17 cellular contexts compared by ENCODE assay signal in the genomic region with DNA sequence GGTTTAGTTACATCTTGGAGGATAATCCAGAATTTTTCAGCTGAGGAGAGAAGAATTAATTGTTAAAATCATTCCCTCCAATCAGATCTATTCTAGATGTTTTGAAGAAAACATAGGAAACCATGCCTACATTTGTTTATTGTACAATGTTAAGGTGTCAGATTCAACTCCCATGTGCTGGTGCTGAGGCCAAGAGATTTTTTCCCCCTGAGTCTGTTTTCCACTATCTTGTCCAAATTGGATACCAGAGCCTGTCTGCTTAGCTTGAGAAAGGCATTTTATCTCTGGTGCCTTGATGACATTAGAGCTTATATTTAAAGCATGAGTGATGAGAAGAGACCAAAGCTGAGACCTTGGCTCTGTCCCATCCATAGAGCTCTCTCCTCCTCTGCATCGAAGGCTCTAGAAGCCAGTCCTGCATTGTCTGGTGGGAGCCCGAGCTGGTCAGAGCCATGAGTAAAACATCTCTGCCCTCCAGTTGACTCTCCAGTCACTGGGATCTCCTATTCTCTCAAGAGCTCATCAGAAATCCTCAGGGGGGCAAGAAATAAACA.
"Had no signal": no experiment of that assay in that cellular context is flagged by ENCODE, and none has a peak within 500 bp of the region (broad histone marks: within the 10 kb centered on the region; RNA-seq: fewer than 3 reads in every experiment).

No MANE protein-coding gene starts in this region.

- H3K27ac ChIP-seq: body of pancreas, dorsolateral prefrontal cortex, lower lobe of right lung, tibial artery had no signal

- H3K9me3 Mint-ChIP-seq: activated naive CD8-positive, alpha-beta T cell treated with anti-CD3 and anti-CD28 coated beads, Interleukin-2, amount 10 ng/mL, durations not matched to agents 7 days and 5 days; activated T-helper 1 cell treated with anti-CD3 and anti-CD28 coated beads, Interleukin-12 subunit alpha, Interleukin-12 subunit beta, Interleukin-2, Interleukin-4 antibody, amounts not matched to agents 30 ng/mL and 10 ng/mL and 1 ng/mL, durations not matched to agents 14 hours and 24 hours and 36 hours; immature natural killer cell; naive thymus-derived CD8-positive, alpha-beta T cell; T-cell; WTC11 had no signal

- H3K9me3 ChIP-seq: body of pancreas, lower lobe of right lung, tibial artery had no signal

- H3K36me3 Mint-ChIP-seq: activated naive CD8-positive, alpha-beta T cell treated with anti-CD3 and anti-CD28 coated beads, Interleukin-2, amount 10 ng/mL, durations not matched to agents 7 days and 5 days; naive thymus-derived CD8-positive, alpha-beta T cell; T-cell; WTC11 had no signal

- H3K27ac Mint-ChIP-seq: activated CD4-positive, alpha-beta T cell treated with anti-CD3 and anti-CD28 coated beads for 36 hours; activated naive CD8-positive, alpha-beta T cell treated with anti-CD3 and anti-CD28 coated beads, Interleukin-2, amount 10 ng/mL, durations not matched to agents 7 days and 5 days; activated T-helper 1 cell treated with anti-CD3 and anti-CD28 coated beads, Interleukin-12 subunit alpha, Interleukin-12 subunit beta, Interleukin-2, Interleukin-4 antibody, amounts not matched to agents 30 ng/mL and 10 ng/mL and 1 ng/mL, durations not matched to agents 14 hours and 24 hours and 36 hours; immature natural killer cell; T-cell; WTC11 had no signal

- H3K36me3 ChIP-seq: lower lobe of right lung, tibial artery had no signal

- DNase-seq: activated CD4-positive, alpha-beta T cell treated with anti-CD3 and anti-CD28 coated beads for 36 hours; activated CD4-positive, alpha-beta T cell treated with anti-CD3 and anti-CD28 coated beads, Interleukin-2, amount 50 U/mL, for 48 hours; activated naive CD8-positive, alpha-beta T cell treated with anti-CD3 and anti-CD28 coated beads, Interleukin-2, amount 10 ng/mL, durations not matched to agents 7 days and 5 days; body of pancreas; caudate nucleus; dorsolateral prefrontal cortex; head of caudate nucleus; immature natural killer cell; lower lobe of right lung; naive thymus-derived CD8-positive, alpha-beta T cell; stimulated activated CD4-positive, alpha-beta T cell treated with anti-CD3 and anti-CD28 coated beads, Interleukin-12 subunit alpha, Interleukin-12 subunit beta, amount 100 ng/mL, for 4 hours; stimulated activated CD4-positive, alpha-beta T cell treated with anti-CD3 and anti-CD28 coated beads, Interleukin-1b, Interleukin-23, amount 100 ng/mL, for 48 hours; stimulated activated naive CD4-positive, alpha-beta T cell treated with Interleukin-2 at 50 U/mL for 16 hours; T-cell; tibial artery had no signal

- ATAC-seq: activated CD4-positive, alpha-beta T cell treated with anti-CD3 and anti-CD28 coated beads for 36 hours; body of pancreas; lower lobe of right lung; naive thymus-derived CD8-positive, alpha-beta T cell; T-cell had no signal

- H3K4me3 ChIP-seq: body of pancreas, dorsolateral prefrontal cortex, lower lobe of right lung, tibial artery had no signal

- H3K27me3 ChIP-seq: body of pancreas, dorsolateral prefrontal cortex, tibial artery had no signal
